ENCODE assay signal across 20 cellular contexts in genomic region chr20:51484141-51484815, GRCh38. TPM values are rescaled to one million over a fixed set of nuclear protein-coding genes. Genes with fewer than 3 reads are reported as not detected.
DNase-seq lines count a peak whose midpoint lies in the region; ATAC-seq and TF ChIP-seq lines count a peak whose summit lies in the region.
"Had no signal": no experiment of that assay in that cellular context is flagged by ENCODE, and none has a peak within 500 bp of the region (broad histone marks: within the 10 kb centered on the region; RNA-seq: fewer than 3 reads in every experiment).

No MANE protein-coding gene starts in this region.

- H2AFZ ChIP-seq in neural progenitor cell (replicated peaks): no peak overlapping the region

- no peak overlapping the region for H3K4me3 Mint-ChIP-seq in activated naive CD8-positive, alpha-beta T cell treated with anti-CD3 and anti-CD28 coated beads, Interleukin-2, amount 10 ng/mL, durations not matched to agents 7 days and 5 days
- no peak overlapping the region for H3K4me3 Mint-ChIP-seq in neural progenitor cell
- H3K4me3 Mint-ChIP-seq: brain, HFFc6 had no signal

- no peak overlapping the region for H3K4me2 ChIP-seq in neural progenitor cell

- no peaks in the 10 kb centered on the region for H3F3A ChIP-seq in neural progenitor cell (ENCODE audit: low read depth)

- no peak overlapping the region for H3K4me3 ChIP-seq in HEK293 (ENCODE audit: low read depth, low read length)
- H3K4me3 ChIP-seq in neural progenitor cell: no peak overlapping the region
- H3K4me3 ChIP-seq: MG63, psoas muscle, testis had no signal

- peaks cover 71% of the 10 kb centered on the region for H3K4me1 Mint-ChIP-seq in activated naive CD8-positive, alpha-beta T cell treated with anti-CD3 and anti-CD28 coated beads, Interleukin-2, amount 10 ng/mL, durations not matched to agents 7 days and 5 days
- peaks cover 20% of the 10 kb centered on the region for H3K4me1 Mint-ChIP-seq in neural progenitor cell

- no peaks in the 10 kb centered on the region for H3K9me3 ChIP-seq in HEK293 (ENCODE audit: control insufficient read depth, insufficient read depth, low read depth, low read length)
- H3K9me3 ChIP-seq in neural progenitor cell (ENCODE audit: low read depth): no peaks in the 10 kb centered on the region
- H3K9me3 ChIP-seq: MG63, psoas muscle, testis had no signal

- peak; percentile 31 for DNase-seq in NCI-H748 (lab: John Stamatoyannopoulos, UW; ENCODE audit: unreplicated experiment)
- DNase-seq in NCI-H748 treated with DMSO at 0.1 percent for 48 hours (lab: John Stamatoyannopoulos, UW): no peak
- no peak for DNase-seq in activated naive CD8-positive, alpha-beta T cell treated with anti-CD3 and anti-CD28 coated beads, Interleukin-2, amount 10 ng/mL, durations not matched to agents 7 days and 5 days
- no peak for DNase-seq in neural progenitor cell (ENCODE audit: low spot score)
- DNase-seq in NCI-H2029 treated with DMSO at 0.1 percent for 48 hours (lab: John Stamatoyannopoulos, UW): no peak
- no peak for DNase-seq in NCI-H1048 (lab: John Stamatoyannopoulos, UW)
- DNase-seq: 8988T; activated CD4-positive, CD25-positive, alpha-beta regulatory T cell treated with anti-CD3 and anti-CD28 coated beads, Interleukin-2, amount 50 U/mL, for 72 hours; CD4-positive, CD25-positive, alpha-beta regulatory T cell; HFFc6; MG63; NCI-H774; psoas muscle; testis had no signal

- POLR2A ChIA-PET in HEK293 (lab: Yijun Ruan, JAX): no interaction called here
- POLR2A ChIA-PET in activated naive CD8-positive, alpha-beta T cell treated with anti-CD3 and anti-CD28 coated beads, Interleukin-2, amount 10 ng/mL, durations not matched to agents 7 days and 5 days (lab: Charles Lee): no interaction called here

- no peaks in the 10 kb centered on the region for H4K20me1 ChIP-seq in neural progenitor cell (ENCODE audit: low read depth)

- H3K27ac ChIP-seq in HEK293 (ENCODE audit: extremely low read depth, low read depth, low read length): no peak overlapping the region
- H3K27ac ChIP-seq in neural progenitor cell: no peak overlapping the region
- H3K27ac ChIP-seq: psoas muscle, testis had no signal

- TF ChIP-seq CTCF in HEK293 (tag by site-specific recombination; IDR thresholded peaks at IDR 0.05) (no peak), neural progenitor cell (IDR thresholded peaks at IDR 0.05) (no peak)

- H3K36me3 Mint-ChIP-seq in activated naive CD8-positive, alpha-beta T cell treated with anti-CD3 and anti-CD28 coated beads, Interleukin-2, amount 10 ng/mL, durations not matched to agents 7 days and 5 days: peaks cover 51% of the 10 kb centered on the region
- H3K36me3 Mint-ChIP-seq in neural progenitor cell: no peaks in the 10 kb centered on the region
- H3K36me3 Mint-ChIP-seq: brain had no signal

- ATAC-seq in activated naive CD8-positive, alpha-beta T cell treated with anti-CD3 and anti-CD28 coated beads, Interleukin-2, amount 10 ng/mL, durations not matched to agents 7 days and 5 days (ENCODE audit: low read depth): no peak
- ATAC-seq in HG03097 (IDR thresholded peaks at IDR 0.05; ENCODE audit: low FRiP score, unreplicated experiment): no peak
- ATAC-seq: left lobe of liver, psoas muscle had no signal

- peak overlapping the region; percentile 73 for H3K27ac Mint-ChIP-seq in activated naive CD8-positive, alpha-beta T cell treated with anti-CD3 and anti-CD28 coated beads, Interleukin-2, amount 10 ng/mL, durations not matched to agents 7 days and 5 days
- peak overlapping the region; percentile 54 for H3K27ac Mint-ChIP-seq in neural progenitor cell
- H3K27ac Mint-ChIP-seq: HFFc6; T-helper 1 cell treated with Interleukin-12 subunit alpha and Interleukin-12 subunit beta and Interleukin-4 antibody, amounts not matched to agents 30 μg/mL and 1 μg/mL, for 36 hours had no signal

- no peaks in the 10 kb centered on the region for H3K27me3 Mint-ChIP-seq in activated naive CD8-positive, alpha-beta T cell treated with anti-CD3 and anti-CD28 coated beads, Interleukin-2, amount 10 ng/mL, durations not matched to agents 7 days and 5 days
- H3K27me3 Mint-ChIP-seq in neural progenitor cell (ENCODE audit: insufficient read depth, low read depth): peaks cover 3% of the 10 kb centered on the region
- H3K27me3 Mint-ChIP-seq: CD4-positive, CD25-positive, alpha-beta regulatory T cell had no signal

- H3K4me1 ChIP-seq in HEK293 (ENCODE audit: control insufficient read depth, insufficient read depth, low read length): peaks cover 6% of the 10 kb centered on the region
- H3K4me1 ChIP-seq in neural progenitor cell: no peaks in the 10 kb centered on the region
- H3K4me1 ChIP-seq: psoas muscle, testis had no signal

- peaks cover 4% of the 10 kb centered on the region for H3K27me3 ChIP-seq in neural progenitor cell
- H3K27me3 ChIP-seq: MG63, testis had no signal

- H3K36me3 ChIP-seq in HEK293 (ENCODE audit: control insufficient read depth in 2 of 2, insufficient read depth in 1 of 2, low read length in 2 of 2) (no peaks in the 10 kb centered on the region), neural progenitor cell (no peaks in the 10 kb centered on the region)
- H3K36me3 ChIP-seq: MG63 had no signal

- CTCF ChIA-PET in HEK293 (lab: Yijun Ruan, JAX): interaction anchor here (0.6 kb wide), 1 partner anchor 20 kb away, joined by 3 read pairs; no protein-coding TSS in a partner anchor

- H3K79me2 ChIP-seq in neural progenitor cell (ENCODE audit: low read depth): no peaks in the 10 kb centered on the region

- no peak overlapping the region for H3K9ac ChIP-seq in neural progenitor cell

- H3K9me3 Mint-ChIP-seq in activated naive CD8-positive, alpha-beta T cell treated with anti-CD3 and anti-CD28 coated beads, Interleukin-2, amount 10 ng/mL, durations not matched to agents 7 days and 5 days: no peaks in the 10 kb centered on the region
- H3K9me3 Mint-ChIP-seq in neural progenitor cell: no peaks in the 10 kb centered on the region
- H3K9me3 Mint-ChIP-seq: HFFc6; T-helper 1 cell treated with Interleukin-12 subunit alpha and Interleukin-12 subunit beta and Interleukin-4 antibody, amounts not matched to agents 30 μg/mL and 1 μg/mL, for 36 hours had no signal

TF ChIP-seq in HEK293, 187 proteins besides CTCF, POLR2A, EP300 and RAD21 (continues in another document):
- TF ChIP-seq PRDM6 (tag by site-specific recombination; IDR thresholded peaks at IDR 0.05) (no peak), ZFP69B (tag by site-specific recombination; IDR thresholded peaks at IDR 0.05) (no peak), ZNF221 (tag by site-specific recombination; IDR thresholded peaks at IDR 0.05; ENCODE audit: borderline replicate concordance) (no peak), ZNF112 (tag by site-specific recombination; IDR thresholded peaks at IDR 0.05) (no peak), ZFHX2 (tag by site-specific recombination; conservative IDR thresholded peaks at IDR 0.05) (peak; percentile 83), ZNF140 (tag by site-specific recombination; IDR thresholded peaks at IDR 0.05) (no peak), ZNF555 (tag by site-specific recombination; conservative IDR thresholded peaks at IDR 0.05) (no peak), INSM2 (tag by site-specific recombination; IDR thresholded peaks at IDR 0.05) (no peak), ZNF513 (tag by site-specific recombination; IDR thresholded peaks at IDR 0.05) (no peak), SP7 (tag by site-specific recombination; IDR thresholded peaks at IDR 0.05) (no peak), ZNF311 (tag by site-specific recombination; IDR thresholded peaks at IDR 0.05; ENCODE audit: borderline replicate concordance) (no peak), FEZF1 (tag by site-specific recombination; IDR thresholded peaks at IDR 0.05) (no peak), ZNF621 (tag by site-specific recombination; IDR thresholded peaks at IDR 0.05) (no peak), EGR2 (tag by site-specific recombination; IDR thresholded peaks at IDR 0.05; ENCODE audit: low read depth) (peak; percentile 69)

RNA-seq across cellular contexts. Expression of gene NFATC2, which starts 58.2 kb away (rescaled TPM):
- total RNA-seq in activated naive CD8-positive, alpha-beta T cell treated with anti-CD3 and anti-CD28 coated beads, Interleukin-2, amount 10 ng/mL, durations not matched to agents 7 days and 5 days: 10 to 100 TPM; 58.9 to 62.3 TPM
- 0.19 and 0.25 TPM in 2 replicates for total RNA-seq in neural progenitor cell (ENCODE audit: low replicate concordance)
- total RNA-seq: myocyte had no signal

Comparison
In these comparisons a context has a peak if more than half of its experiments do, and no peak if none do; other contexts are left out.
1. RNA of gene NFATC2, which starts 58.2 kb away (total RNA-seq): 58.9 to 62.3 TPM in activated naive CD8-positive, alpha-beta T cell treated with anti-CD3 and anti-CD28 coated beads, Interleukin-2, amount 10 ng/mL, durations not matched to agents 7 days and 5 days; 0.19 to 0.25 TPM in neural progenitor cell; every median in the first group is over 10 times any median in the second.